8 cellular contexts compared by ENCODE assay signal in genomic region chr9:111898331-111899096, GRCh38. TPM values are rescaled to one million over a fixed set of nuclear protein-coding genes. Genes with fewer than 3 reads are reported as not detected.
DNase-seq lines count a peak whose midpoint lies in the region; ATAC-seq and TF ChIP-seq lines count a peak whose summit lies in the region.

No MANE protein-coding gene starts in this region.

- no peaks in the 10 kb centered on the region for H3K36me3 Mint-ChIP-seq in CD4-positive, CD25-positive, alpha-beta regulatory T cell

- no peak overlapping the region for H3K27ac Mint-ChIP-seq in CD4-positive, CD25-positive, alpha-beta regulatory T cell

- H3K4me2 ChIP-seq in osteoblast (ENCODE audit: insufficient read depth, low read length), result peak overlapping the region; percentile 84

- H3K27ac ChIP-seq in CD4-positive, CD25-positive, alpha-beta regulatory T cell (ENCODE audit: insufficient read depth, low read length, poor library complexity, severe bottlenecking), result peak overlapping the region; percentile 77
- peak overlapping the region; percentile 97 for H3K27ac ChIP-seq in osteoblast (ENCODE audit: low read depth, low read length)

- H3K36me3 ChIP-seq in CD4-positive, CD25-positive, alpha-beta regulatory T cell (ENCODE audit: control insufficient read depth, insufficient read depth, low read length), result no peaks in the 10 kb centered on the region
- H3K36me3 ChIP-seq in endocrine pancreas (ENCODE audit: control insufficient read depth, insufficient read depth, low read length), result no peaks in the 10 kb centered on the region
- peaks cover 18% of the 10 kb centered on the region for H3K36me3 ChIP-seq in osteoblast (ENCODE audit: insufficient read depth, low read length)

- no peaks in the 10 kb centered on the region for H3K27me3 Mint-ChIP-seq in CD4-positive, CD25-positive, alpha-beta regulatory T cell

- H3K27me3 ChIP-seq in CD4-positive, CD25-positive, alpha-beta regulatory T cell (ENCODE audit: control insufficient read depth, insufficient read depth, low read length), result no peaks in the 10 kb centered on the region
- H3K27me3 ChIP-seq in endocrine pancreas (ENCODE audit: control insufficient read depth, insufficient read depth, low read length) (no peaks in the 10 kb centered on the region), osteoblast (ENCODE audit: insufficient read depth, low read length) (no peaks in the 10 kb centered on the region)

- H4K20me1 ChIP-seq in osteoblast (ENCODE audit: insufficient read depth, low read length), result peaks cover 48% of the 10 kb centered on the region

- no peak overlapping the region for H2AFZ ChIP-seq in osteoblast (ENCODE audit: low read length)

- DNase-seq in CD4-positive, CD25-positive, alpha-beta regulatory T cell, result peak in 1 of 3 donors; percentile 66
- DNase-seq in M059J (ENCODE audit: low read depth) (peak; percentile 47), osteoblast (ENCODE audit: insufficient read length, low spot score, missing footprints) (peak; percentile 82), H4 (ENCODE audit: low spot score) (no peak), hippocampal formation (lab: John Stamatoyannopoulos, UW) (no peak), mesenteric fat pad (ENCODE audit: low spot score) (no peak)
- no peak for DNase-seq in effector CD8-positive, alpha-beta T cell (lab: John Stamatoyannopoulos, UW)

- H3K79me2 ChIP-seq in osteoblast (ENCODE audit: insufficient read depth, low read length), result peaks cover 80% of the 10 kb centered on the region

- H3K9me3 Mint-ChIP-seq in CD4-positive, CD25-positive, alpha-beta regulatory T cell, result no peaks in the 10 kb centered on the region

- no peak overlapping the region for H3K4me3 Mint-ChIP-seq in CD4-positive, CD25-positive, alpha-beta regulatory T cell

- TF ChIP-seq CTCF in osteoblast (IDR thresholded peaks at IDR 0.05; ENCODE audit: extremely low read depth, low read depth, low read length), result no peak

- ATAC-seq in CD4-positive, CD25-positive, alpha-beta regulatory T cell (ENCODE audit: low read depth in 2 of 2), result no peak

- peaks cover 41% of the 10 kb centered on the region for H3K4me1 ChIP-seq in CD4-positive, CD25-positive, alpha-beta regulatory T cell (ENCODE audit: control insufficient read depth, insufficient read depth, low read length, poor library complexity, severe bottlenecking)
- H3K4me1 ChIP-seq in endocrine pancreas (ENCODE audit: control insufficient read depth, insufficient read depth, low read length), result peaks cover 11% of the 10 kb centered on the region
- H3K4me1 ChIP-seq in osteoblast (ENCODE audit: insufficient read depth, low read length), result peaks cover 35% of the 10 kb centered on the region

- no peaks in the 10 kb centered on the region for H3K9me3 ChIP-seq in CD4-positive, CD25-positive, alpha-beta regulatory T cell (ENCODE audit: control insufficient read depth in 2 of 2, low read length in 2 of 2)
- H3K9me3 ChIP-seq in endocrine pancreas (ENCODE audit: control insufficient read depth, low read length) (no peaks in the 10 kb centered on the region), osteoblast (ENCODE audit: low read depth, low read length) (no peaks in the 10 kb centered on the region)

- H3K9ac ChIP-seq in endocrine pancreas (ENCODE audit: control insufficient read depth, insufficient read depth, low read length), result no peak overlapping the region

- peak overlapping the region; percentile 97 for H3K4me3 ChIP-seq in CD4-positive, CD25-positive, alpha-beta regulatory T cell (ENCODE audit: low read depth, low read length)
- H3K4me3 ChIP-seq in endocrine pancreas (ENCODE audit: control insufficient read depth, insufficient read depth, low read length) (peak overlapping the region; percentile 84), osteoblast (ENCODE audit: insufficient read depth, low read length) (peak overlapping the region; percentile 82)

- H3K4me1 Mint-ChIP-seq in CD4-positive, CD25-positive, alpha-beta regulatory T cell, result peaks cover 13 to 19% (median 17%) of the 10 kb centered on the region in 4 donors

RNA-seq across cellular contexts. Expression of gene UGCG, which starts 1.9 kb away (rescaled TPM):
- total RNA-seq in CD4-positive, CD25-positive, alpha-beta regulatory T cell, result 39.6 TPM
- polyA plus RNA-seq in CD4-positive, CD25-positive, alpha-beta regulatory T cell, result 10 to 100 TPM; 17.1 to 24.2 (median 21.3) TPM
- 74.1 and 99.2 TPM in 2 replicates for total RNA-seq in M059J (2014; rRNA removed; shearing (Covaris generic))
- total RNA-seq in osteoblast (118 and 121 TPM in 2 replicates), mesenteric fat pad (70.0 TPM)
- 21.2 and 24.4 TPM in 2 replicates for total RNA-seq in H4 (2014; rRNA removed; shearing (Covaris generic))

Comparison
In these comparisons a context has a peak if more than half of its experiments do, and no peak if none do; other contexts are left out.
1. DNase-seq: peak in M059J (single experiment) and osteoblast (single experiment); none in H4 (single experiment), effector CD8-positive, alpha-beta T cell (single experiment), hippocampal formation (0 of 2) and mesenteric fat pad (single experiment).
2. Peak in every context shown above with its lines, with median percentiles within 50 percentile points of each other: H3K4me3 ChIP-seq.